7 cellular contexts compared by ENCODE assay signal in the genomic region with DNA sequence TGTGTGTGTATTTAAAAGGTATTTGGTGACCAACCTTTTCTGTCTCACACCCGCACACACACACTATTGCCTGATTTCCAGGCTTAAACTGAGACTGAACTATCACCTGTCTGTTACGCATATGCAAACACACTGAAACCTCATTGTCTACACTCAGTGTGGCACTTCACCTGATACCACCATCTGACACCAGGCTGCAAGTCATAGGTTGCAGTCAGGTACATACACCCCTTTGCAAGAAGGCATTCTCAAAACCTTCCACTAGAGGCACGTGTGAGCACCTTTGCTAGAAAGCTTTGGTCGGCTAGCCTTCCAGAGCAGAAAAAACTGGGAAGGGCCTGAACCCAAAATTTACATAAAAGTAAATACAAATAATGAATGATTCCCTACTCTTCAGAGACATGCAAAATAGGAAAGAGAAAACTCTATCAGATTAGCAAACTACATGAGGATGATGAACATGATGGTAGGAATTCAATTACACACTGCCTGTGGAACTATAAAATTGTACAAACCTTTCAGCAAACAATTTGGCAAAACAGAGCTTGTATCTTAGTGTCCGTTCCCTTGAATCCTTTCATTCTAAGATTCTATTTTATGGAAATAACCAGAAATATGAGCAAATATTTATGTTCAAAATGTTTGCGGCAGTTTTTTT. TPM values are rescaled to one million over a fixed set of nuclear protein-coding genes. Genes with fewer than 3 reads are reported as not detected.
DNase-seq lines count a peak whose midpoint lies in the region; ATAC-seq and TF ChIP-seq lines count a peak whose summit lies in the region.

No MANE protein-coding gene starts in this region.

- no peaks in the 10 kb centered on the region for H3K9me3 ChIP-seq in SJSA1 (replicated peaks)

- no peaks in the 10 kb centered on the region for H3K36me3 ChIP-seq in SJSA1

- peak; percentile 80 for TF ChIP-seq CTCF in NB4 (IDR thresholded peaks at IDR 0.05; ENCODE audit: low read depth, low read length)

- ATAC-seq in GM21423 (IDR thresholded peaks at IDR 0.05; ENCODE audit: unreplicated experiment): peak; percentile 62

- peaks cover 9% of the 10 kb centered on the region for H3K4me1 ChIP-seq in SJSA1 (replicated peaks)

- no peak for TF ChIP-seq POLR2A in NB4 (IDR thresholded peaks at IDR 0.05; ENCODE audit: extremely low read depth, insufficient read length)

- no peak overlapping the region for H3K27ac ChIP-seq in SJSA1

- H3K4me3 ChIP-seq in NB4 (ENCODE audit: low read depth, low read length) (no peak overlapping the region), SJSA1 (no peak overlapping the region)

- no peaks in the 10 kb centered on the region for H3K27me3 ChIP-seq in SJSA1 (replicated peaks)

- DNase-seq in DMS79 treated with DMSO at 0.1 percent for 48 hours (lab: John Stamatoyannopoulos, UW): peak; percentile 24
- peak; percentile 44 for DNase-seq in NB4 (ENCODE audit: low read depth)
- peak; percentile 25 to 54 for DNase-seq in SJSA1 (ENCODE audit: low read depth in 1 of 2, low spot score in 2 of 2)
- DNase-seq in effector CD4-positive, alpha-beta T cell: peak; percentile 25
- DNase-seq in midbrain (lab: John Stamatoyannopoulos, UW): peak; percentile 1
- no peak for DNase-seq in mesenteric fat pad (ENCODE audit: low spot score)

RNA-seq across cellular contexts. Expression of gene FOXD1, which starts 5.9 kb away (rescaled TPM):
- total RNA-seq in SJSA1 (2014; rRNA removed; shearing (Covaris generic)): 10.4 and 11.2 TPM in 2 replicates
- total RNA-seq in mesenteric fat pad: 0.32 TPM

RNA-seq across cellular contexts. Expression of gene BTF3, which starts 43.7 kb away (rescaled TPM):
- 309 and 496 TPM in 2 replicates for total RNA-seq in SJSA1 (2014; rRNA removed; shearing (Covaris generic))
- total RNA-seq in mesenteric fat pad: 445 TPM
